1 cellular context compared by ENCODE assay signal in the genomic region with DNA sequence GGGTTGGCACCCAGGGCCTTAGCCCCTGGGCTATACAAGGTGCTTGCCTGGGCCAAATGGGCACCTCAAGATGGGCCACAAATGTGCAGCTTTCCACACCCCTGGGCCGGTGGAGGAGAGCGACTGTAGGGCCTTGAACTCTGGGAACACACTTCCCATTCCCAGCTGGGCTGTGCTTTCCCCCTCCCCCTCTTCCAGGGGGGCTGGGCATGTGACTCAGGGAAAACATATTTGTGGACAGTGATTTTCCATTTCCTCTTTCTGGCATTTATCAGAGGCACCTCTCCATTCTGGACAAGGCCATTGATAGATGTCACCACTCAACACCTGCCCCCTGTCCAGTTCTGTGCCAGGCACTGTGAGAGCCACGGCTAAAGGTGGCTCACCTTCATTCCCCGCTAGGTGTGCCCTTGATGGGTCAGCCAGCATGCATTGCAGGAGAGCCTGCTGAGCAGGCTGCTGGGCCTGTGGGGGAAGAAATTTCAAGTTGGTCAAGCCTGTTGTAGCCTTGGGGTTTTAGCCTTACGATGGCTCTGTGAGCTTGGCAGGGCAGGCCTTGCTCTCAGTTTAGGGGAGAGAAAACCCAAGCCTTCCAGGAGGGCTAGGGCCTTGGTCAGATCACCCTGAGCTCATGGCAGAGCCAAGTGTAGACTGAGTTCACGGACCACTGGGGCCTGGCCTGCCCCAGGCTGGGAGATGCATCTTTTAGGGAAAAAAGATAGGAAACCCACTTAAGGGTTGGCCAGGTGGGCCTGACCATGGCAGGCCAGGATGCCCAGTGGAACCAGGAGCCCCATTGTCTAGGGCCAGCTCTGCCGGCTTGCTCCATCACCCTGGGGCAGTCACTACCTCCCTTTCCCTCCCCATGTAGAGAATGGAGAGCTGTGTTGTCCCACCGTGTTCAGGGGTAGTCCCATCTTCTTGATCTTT.
TF ChIP-seq lines count a peak whose summit lies in the region.

No MANE protein-coding gene starts in this region.

TF ChIP-seq in HepG2, 621 proteins besides CTCF, POLR2A, EP300 and RAD21 (continued from another document and continues in another):
- TF ChIP-seq PREB (CRISPR knock-in tag; IDR thresholded peaks at IDR 0.05), result no peak
- no peak for TF ChIP-seq ZNF136 (CRISPR knock-in tag; IDR thresholded peaks at IDR 0.05; ENCODE audit: low read depth)
- TF ChIP-seq ELF1 (CRISPR knock-in tag; IDR thresholded peaks at IDR 0.05), result peak; percentile 41; the same call in 1 of the 2 replicates
- no peak for TF ChIP-seq REL (CRISPR knock-in tag; conservative IDR thresholded peaks at IDR 0.05)
- TF ChIP-seq HMG20B (CRISPR knock-in tag; conservative IDR thresholded peaks at IDR 0.05), result peak; percentile 98
- no peak; the same call in 1 of the 2 replicates for TF ChIP-seq ZFP90 (CRISPR knock-in tag; IDR thresholded peaks at IDR 0.05; ENCODE audit: borderline replicate concordance)
- no peak for TF ChIP-seq GABPA (IDR thresholded peaks at IDR 0.05; ENCODE audit: low read depth, low read length)
- TF ChIP-seq GABPA (CRISPR knock-in tag; IDR thresholded peaks at IDR 0.05; ENCODE audit: low read depth), result peak; percentile 46; the same call in 1 of the 2 replicates
- TF ChIP-seq ZBTB7A (CRISPR knock-in tag; IDR thresholded peaks at IDR 0.05), result no peak
- TF ChIP-seq ZFP36L1 (CRISPR knock-in tag; IDR thresholded peaks at IDR 0.05), result no peak
- peak; percentile 76 for TF ChIP-seq IRF2 (CRISPR knock-in tag; IDR thresholded peaks at IDR 0.05)
- no peak for TF ChIP-seq ZNF773 (CRISPR knock-in tag; IDR thresholded peaks at IDR 0.05; ENCODE audit: borderline replicate concordance)
- TF ChIP-seq ZNF672 (CRISPR knock-in tag; IDR thresholded peaks at IDR 0.05), result no peak
- TF ChIP-seq PHB2 (IDR thresholded peaks at IDR 0.05; ENCODE audit: partially characterized antibody), result no peak
- TF ChIP-seq TBP (CRISPR knock-in tag; IDR thresholded peaks at IDR 0.05), result no peak
- TF ChIP-seq ZNF772 (CRISPR knock-in tag; IDR thresholded peaks at IDR 0.05), result peak; percentile 92
- TF ChIP-seq ZNF598 (CRISPR knock-in tag; IDR thresholded peaks at IDR 0.05; ENCODE audit: borderline replicate concordance), result peak; percentile 50; the same call in 1 of the 2 replicates
- TF ChIP-seq ZNF296 (CRISPR knock-in tag; conservative IDR thresholded peaks at IDR 0.05), result no peak
- TF ChIP-seq ZNF333 (CRISPR knock-in tag; IDR thresholded peaks at IDR 0.05; ENCODE audit: borderline replicate concordance), result no peak
- TF ChIP-seq ISL2 (CRISPR knock-in tag; IDR thresholded peaks at IDR 0.05), result peak; percentile 66; the same call in 1 of the 2 replicates
- no peak for TF ChIP-seq ZNF343 (CRISPR knock-in tag; IDR thresholded peaks at IDR 0.05)
- TF ChIP-seq NBN (conservative IDR thresholded peaks at IDR 0.05), result no peak
- no peak for TF ChIP-seq TP53 (CRISPR knock-in tag; conservative IDR thresholded peaks at IDR 0.05)
- TF ChIP-seq HNRNPH1 (optimal IDR thresholded peaks at IDR 0.05; ENCODE audit: low read depth, low read length), result no peak
- TF ChIP-seq NFYC (CRISPR knock-in tag; IDR thresholded peaks at IDR 0.05), result 0 out of 2 replicates have a peak, but pooled peaks have one; percentile 25
- TF ChIP-seq, protein P1, sequence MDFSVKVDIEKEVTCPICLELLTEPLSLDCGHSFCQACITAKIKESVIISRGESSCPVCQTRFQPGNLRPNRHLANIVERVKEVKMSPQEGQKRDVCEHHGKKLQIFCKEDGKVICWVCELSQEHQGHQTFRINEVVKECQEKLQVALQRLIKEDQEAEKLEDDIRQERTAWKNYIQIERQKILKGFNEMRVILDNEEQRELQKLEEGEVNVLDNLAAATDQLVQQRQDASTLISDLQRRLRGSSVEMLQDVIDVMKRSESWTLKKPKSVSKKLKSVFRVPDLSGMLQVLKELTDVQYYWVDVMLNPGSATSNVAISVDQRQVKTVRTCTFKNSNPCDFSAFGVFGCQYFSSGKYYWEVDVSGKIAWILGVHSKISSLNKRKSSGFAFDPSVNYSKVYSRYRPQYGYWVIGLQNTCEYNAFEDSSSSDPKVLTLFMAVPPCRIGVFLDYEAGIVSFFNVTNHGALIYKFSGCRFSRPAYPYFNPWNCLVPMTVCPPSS (IDR thresholded peaks at IDR 0.05), result no peak
- no peak for TF ChIP-seq CCAR2 (optimal IDR thresholded peaks at IDR 0.05; ENCODE audit: low read depth, low read length)
- TF ChIP-seq ZNF251 (CRISPR knock-in tag; IDR thresholded peaks at IDR 0.05), result no peak
- no peak for TF ChIP-seq ZNF629 (CRISPR knock-in tag; conservative IDR thresholded peaks at IDR 0.05)
- no peak for TF ChIP-seq NFATC3 (CRISPR knock-in tag; IDR thresholded peaks at IDR 0.05)
- TF ChIP-seq ZNF615 (CRISPR knock-in tag; IDR thresholded peaks at IDR 0.05; ENCODE audit: borderline replicate concordance), result 0 out of 2 replicates have a peak, but pooled peaks have one; percentile 42
- TF ChIP-seq ZNF10 (CRISPR knock-in tag; IDR thresholded peaks at IDR 0.05; ENCODE audit: borderline replicate concordance, low read depth), result no peak
- TF ChIP-seq CREB1 (IDR thresholded peaks at IDR 0.05), result no peak
- no peak for TF ChIP-seq CREB1 (CRISPR knock-in tag; IDR thresholded peaks at IDR 0.05)
- TF ChIP-seq PCBP1 (IDR thresholded peaks at IDR 0.05; ENCODE audit: borderline replicate concordance, low read depth, low read length), result no peak
- no peak for TF ChIP-seq PAX8 (CRISPR knock-in tag; IDR thresholded peaks at IDR 0.05; ENCODE audit: borderline replicate concordance)
- no peak for TF ChIP-seq RFX1 (IDR thresholded peaks at IDR 0.05)
- TF ChIP-seq ZNF256 (CRISPR knock-in tag; conservative IDR thresholded peaks at IDR 0.05), result no peak
- TF ChIP-seq ZNF34 (CRISPR knock-in tag; IDR thresholded peaks at IDR 0.05; ENCODE audit: borderline replicate concordance), result 0 out of 2 replicates have a peak, but pooled peaks have one; percentile 37
- TF ChIP-seq ZSCAN25 (CRISPR knock-in tag; IDR thresholded peaks at IDR 0.05), result no peak
- TF ChIP-seq ZNF720 (CRISPR knock-in tag; IDR thresholded peaks at IDR 0.05), result no peak
- no peak for TF ChIP-seq SYNCRIP (IDR thresholded peaks at IDR 0.05; ENCODE audit: insufficient read depth, low read depth, low read length)
- TF ChIP-seq ZNF781 (CRISPR knock-in tag; IDR thresholded peaks at IDR 0.05; ENCODE audit: borderline replicate concordance, not compliant biosample characterization), result peak; percentile 79
- peak; percentile 77; the same call in 1 of the 2 replicates for TF ChIP-seq ETV5 (CRISPR knock-in tag; IDR thresholded peaks at IDR 0.05; ENCODE audit: borderline replicate concordance)
- TF ChIP-seq HOMEZ (CRISPR knock-in tag; IDR thresholded peaks at IDR 0.05; ENCODE audit: low read depth), result peak; percentile 83
- peak; percentile 32; the same call in 1 of the 2 replicates for TF ChIP-seq HNF4G (IDR thresholded peaks at IDR 0.05; ENCODE audit: borderline replicate concordance, low read depth, low read length)
- 0 out of 2 replicates have a peak, but pooled peaks have one; percentile 44 for TF ChIP-seq HNF4G (CRISPR knock-in tag; IDR thresholded peaks at IDR 0.05; ENCODE audit: borderline replicate concordance, low read depth)
- peak; percentile 65; the same call in 1 of the 2 replicates for TF ChIP-seq HOXA3 (CRISPR knock-in tag; IDR thresholded peaks at IDR 0.05)
- no peak for TF ChIP-seq ZNF776 (CRISPR knock-in tag; IDR thresholded peaks at IDR 0.05)
- no peak for TF ChIP-seq ZFP36 (IDR thresholded peaks at IDR 0.05; ENCODE audit: borderline replicate concordance, low read depth, low read length, partially characterized antibody)
- no peak for TF ChIP-seq NR2F2 (IDR thresholded peaks at IDR 0.05; ENCODE audit: borderline replicate concordance, low read depth)
- TF ChIP-seq, protein P2, sequence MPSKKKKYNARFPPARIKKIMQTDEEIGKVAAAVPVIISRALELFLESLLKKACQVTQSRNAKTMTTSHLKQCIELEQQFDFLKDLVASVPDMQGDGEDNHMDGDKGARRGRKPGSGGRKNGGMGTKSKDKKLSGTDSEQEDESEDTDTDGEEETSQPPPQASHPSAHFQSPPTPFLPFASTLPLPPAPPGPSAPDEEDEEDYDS (CRISPR knock-in tag; IDR thresholded peaks at IDR 0.05), result peak; percentile 69; the same call in 1 of the 2 replicates
- peak; percentile 61 for TF ChIP-seq TARDBP (CRISPR knock-in tag; IDR thresholded peaks at IDR 0.05)
- TF ChIP-seq ZSCAN21 (CRISPR knock-in tag; IDR thresholded peaks at IDR 0.05; ENCODE audit: borderline replicate concordance), result no peak; the same call in 1 of the 2 replicates
- TF ChIP-seq ADNP (CRISPR knock-in tag; IDR thresholded peaks at IDR 0.05), result no peak
- no peak for TF ChIP-seq KMT2A (CRISPR knock-in tag; IDR thresholded peaks at IDR 0.05)
- TF ChIP-seq KMT2B (CRISPR knock-in tag; IDR thresholded peaks at IDR 0.05), result no peak
- TF ChIP-seq ZNF564 (CRISPR knock-in tag; IDR thresholded peaks at IDR 0.05), result no peak; the same call in 1 of the 2 replicates
- peak; percentile 30; the same call in 1 of the 2 replicates for TF ChIP-seq ARNT2 (CRISPR knock-in tag; IDR thresholded peaks at IDR 0.05; ENCODE audit: low read depth)
- TF ChIP-seq ZNF282 (IDR thresholded peaks at IDR 0.05; ENCODE audit: partially characterized antibody), result no peak
- TF ChIP-seq POLR2AphosphoS5 (IDR thresholded peaks at IDR 0.05; ENCODE audit: low read depth, low read length), result 0 out of 2 replicates have a peak, but pooled peaks have one; percentile 22
- peak; percentile 61; the same call in 1 of the 2 replicates for TF ChIP-seq ZNF275 (CRISPR knock-in tag; IDR thresholded peaks at IDR 0.05; ENCODE audit: borderline replicate concordance)
- TF ChIP-seq RFX5 (IDR thresholded peaks at IDR 0.05; ENCODE audit: low read depth, low read length), result no peak
- no peak for TF ChIP-seq HNRNPK (IDR thresholded peaks at IDR 0.05; ENCODE audit: low read depth, low read length, poor library complexity, severe bottlenecking)
- no peak for TF ChIP-seq ZBTB39 (CRISPR knock-in tag; IDR thresholded peaks at IDR 0.05)
- TF ChIP-seq ZNF790 (CRISPR knock-in tag; IDR thresholded peaks at IDR 0.05; ENCODE audit: borderline replicate concordance), result no peak
- TF ChIP-seq ZBTB42 (CRISPR knock-in tag; IDR thresholded peaks at IDR 0.05), result no peak
- TF ChIP-seq DBP (CRISPR knock-in tag; IDR thresholded peaks at IDR 0.05; ENCODE audit: not compliant biosample characterization), result no peak
- TF ChIP-seq ZNF674 (CRISPR knock-in tag; IDR thresholded peaks at IDR 0.05; ENCODE audit: low read depth), result no peak
- no peak for TF ChIP-seq ZNF724P (CRISPR knock-in tag; IDR thresholded peaks at IDR 0.05; ENCODE audit: borderline replicate concordance)
- no peak for TF ChIP-seq ZNF260 (CRISPR knock-in tag; IDR thresholded peaks at IDR 0.05; ENCODE audit: borderline replicate concordance, low read depth)
- TF ChIP-seq FOSL1 (CRISPR knock-in tag; IDR thresholded peaks at IDR 0.05; ENCODE audit: borderline replicate concordance), result peak; percentile 15; the same call in 1 of the 2 replicates
